ENCODE assay signal across 11 cellular contexts in genomic region chr20:44692932-44693476, GRCh38. TPM values are rescaled to one million over a fixed set of nuclear protein-coding genes. Genes with fewer than 3 reads are reported as not detected.
DNase-seq lines count a peak whose midpoint lies in the region; ATAC-seq and TF ChIP-seq lines count a peak whose summit lies in the region.
"Had no signal": no experiment of that assay in that cellular context is flagged by ENCODE, and none has a peak within 500 bp of the region (broad histone marks: within the 10 kb centered on the region; RNA-seq: fewer than 3 reads in every experiment).

No MANE protein-coding gene starts in this region.

- no peak overlapping the region for H2AFZ ChIP-seq in trophoblast cell (ENCODE audit: insufficient read depth, low read length, poor library complexity)

- peaks cover 1% of the 10 kb centered on the region for H3K9me3 ChIP-seq in trophoblast cell (ENCODE audit: insufficient read depth, low read depth, low read length)

- no peak overlapping the region for H3K14ac ChIP-seq in trophoblast cell (ENCODE audit: low read length)

- H3K18ac ChIP-seq in trophoblast cell (ENCODE audit: low read length), result no peak overlapping the region

- no CpG with 5 or more reads among the region's 7 CpGs for WGBS in trophoblast cell (ENCODE audit: extremely low coverage, insufficient coverage, insufficient read length)

- no peak overlapping the region for H2BK5ac ChIP-seq in trophoblast cell (ENCODE audit: low read depth, low read length, poor library complexity)

- DNase-seq in EH (ENCODE audit: low read depth) (peak; percentile 99), SW 1271 (lab: John Stamatoyannopoulos, UW) (peak; percentile 93 to 98), foreskin fibroblast (peak; percentile 98 to 99), trophoblast cell (peak; percentile 98), GF-D8 (lab: John Stamatoyannopoulos, UW) (no peak), NCI-H146 (lab: John Stamatoyannopoulos, UW) (no peak), NOMO-1 (lab: John Stamatoyannopoulos, UW; ENCODE audit: unreplicated experiment in 2 of 2) (no peak)
- DNase-seq: cortex of kidney, DMS79 treated with DMSO at 0.1 percent for 48 hours, T-helper 1 cell had no signal

- peak overlapping the region; percentile 77 for H3K27ac ChIP-seq in trophoblast cell (ENCODE audit: low read depth, low read length)

- H3K4ac ChIP-seq in trophoblast cell (ENCODE audit: low read depth, low read length), result no peak overlapping the region

- H3K4me3 ChIP-seq in foreskin fibroblast (ENCODE audit: low read depth in 1 of 2, low read length in 2 of 2) (no peak overlapping the region), trophoblast cell (ENCODE audit: low read depth, low read length) (no peak overlapping the region)

- peak overlapping the region; percentile 57 for H4K91ac ChIP-seq in trophoblast cell (ENCODE audit: low read depth, low read length)

- H3K79me1 ChIP-seq in trophoblast cell (ENCODE audit: low read length), result peaks cover 7% of the 10 kb centered on the region

- no peak for TF ChIP-seq CTCF in foreskin fibroblast (IDR thresholded peaks at IDR 0.05; ENCODE audit: low read depth, low read length)

- peaks cover 8 to 11% of the 10 kb centered on the region in 2 experiments for H3K4me1 ChIP-seq in trophoblast cell (ENCODE audit: control insufficient read depth in 1 of 2, insufficient read depth in 2 of 2, low read length in 2 of 2)

- H3K27me3 ChIP-seq in trophoblast cell (ENCODE audit: insufficient read depth, low read length), result no peaks in the 10 kb centered on the region

- peak overlapping the region; percentile 29 for H2BK12ac ChIP-seq in trophoblast cell (ENCODE audit: low read length)

- H3K9ac ChIP-seq in trophoblast cell (ENCODE audit: low read length), result no peak overlapping the region

- ATAC-seq in HG03520 (IDR thresholded peaks at IDR 0.05; ENCODE audit: unreplicated experiment), result no peak

- H2BK120ac ChIP-seq in trophoblast cell (ENCODE audit: insufficient read depth, low read length, poor library complexity), result no peak overlapping the region

- H4K12ac ChIP-seq in trophoblast cell (ENCODE audit: low read depth, low read length), result no peak overlapping the region

- peak overlapping the region; percentile 31 for H3K4me2 ChIP-seq in trophoblast cell (ENCODE audit: low read length)

- H3K23ac ChIP-seq in trophoblast cell (ENCODE audit: low read length), result no peak overlapping the region

- no peaks in the 10 kb centered on the region for H3K79me2 ChIP-seq in trophoblast cell (ENCODE audit: control insufficient read depth, insufficient read depth, low read length, poor library complexity)

- peak overlapping the region; percentile 43 for H2AK5ac ChIP-seq in trophoblast cell (ENCODE audit: low read length)

- H4K8ac ChIP-seq in trophoblast cell (ENCODE audit: low read depth, low read length), result no peak overlapping the region

- H3K36me3 ChIP-seq in trophoblast cell (ENCODE audit: control insufficient read depth in 1 of 2, insufficient read depth in 2 of 2, low read length in 2 of 2), result no peaks in the 10 kb centered on the region

RNA-seq across cellular contexts. Expression of gene CCN5, which starts 22.2 kb away (rescaled TPM):
- not detected in 2 replicates for polyA plus RNA-seq in trophoblast cell (2013)

RNA-seq across cellular contexts. Expression of gene ADA, which starts 41.5 kb away (rescaled TPM):
- polyA plus RNA-seq in trophoblast cell (2013), result 94.2 and 104 TPM in 2 replicates

RNA-seq across cellular contexts. Expression of gene KCNK15, which starts 52.7 kb away (rescaled TPM):
- not detected in 2 replicates for polyA plus RNA-seq in trophoblast cell (2013)

Comparison
In these comparisons a context has a peak if more than half of its experiments do, and no peak if none do; other contexts are left out.
1. DNase-seq: peak in EH (single experiment), SW 1271 (2 of 2), foreskin fibroblast (2 of 2) and trophoblast cell (2 of 2); none in GF-D8 (single experiment), NCI-H146 (single experiment) and NOMO-1 (0 of 2).